ENCODE assay signal across 11 cellular contexts in the genomic region with DNA sequence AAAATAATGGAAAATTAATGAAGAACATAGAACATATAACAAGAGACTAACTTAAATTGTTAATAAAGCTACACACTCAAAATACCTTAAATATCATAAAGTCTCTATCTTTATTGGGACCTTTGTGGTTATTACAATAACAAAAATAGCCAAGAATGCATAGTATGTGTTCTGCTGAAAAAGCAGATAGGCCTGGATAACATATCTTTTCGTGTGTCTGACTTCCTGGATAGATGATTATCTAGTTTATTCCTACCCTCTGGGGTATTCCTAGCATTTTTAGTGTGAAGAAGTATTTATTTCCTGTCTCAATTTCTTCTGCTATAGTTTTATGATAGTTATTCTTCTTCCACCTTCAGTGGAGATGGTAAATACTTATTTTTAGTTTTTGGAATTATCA. TPM values are rescaled to one million over a fixed set of nuclear protein-coding genes. Genes with fewer than 3 reads are reported as not detected.
"Had no signal": no experiment of that assay in that cellular context is flagged by ENCODE, and none has a peak within 500 bp of the region (broad histone marks: within the 10 kb centered on the region; RNA-seq: fewer than 3 reads in every experiment).

No MANE protein-coding gene starts in this region.

- H3K9ac ChIP-seq: KMS-11 had no signal

- H3K27ac ChIP-seq: HL-60, KMS-11 had no signal

- FAIRE-seq: H1, H54, HepG2 had no signal

- H2AFZ ChIP-seq: GM23338 had no signal

- H3K4me3 ChIP-seq: GM23338 had no signal

- ATAC-seq: GM23338, HepG2 had no signal

- H3K4me2 ChIP-seq: GM23338, KMS-11 had no signal

- DNase-seq: H9, HCEC 1CT, KBM-7 had no signal

RNA-seq across cellular contexts. Expression of a gene that starts 36.5 kb away (rescaled TPM):
- total RNA-seq: HepG2, HT1080 had no signal
- polyA plus RNA-seq: HepG2, IgD-negative memory B cell had no signal
